ENCODE assay signal across 1 cellular context in the genomic region with DNA sequence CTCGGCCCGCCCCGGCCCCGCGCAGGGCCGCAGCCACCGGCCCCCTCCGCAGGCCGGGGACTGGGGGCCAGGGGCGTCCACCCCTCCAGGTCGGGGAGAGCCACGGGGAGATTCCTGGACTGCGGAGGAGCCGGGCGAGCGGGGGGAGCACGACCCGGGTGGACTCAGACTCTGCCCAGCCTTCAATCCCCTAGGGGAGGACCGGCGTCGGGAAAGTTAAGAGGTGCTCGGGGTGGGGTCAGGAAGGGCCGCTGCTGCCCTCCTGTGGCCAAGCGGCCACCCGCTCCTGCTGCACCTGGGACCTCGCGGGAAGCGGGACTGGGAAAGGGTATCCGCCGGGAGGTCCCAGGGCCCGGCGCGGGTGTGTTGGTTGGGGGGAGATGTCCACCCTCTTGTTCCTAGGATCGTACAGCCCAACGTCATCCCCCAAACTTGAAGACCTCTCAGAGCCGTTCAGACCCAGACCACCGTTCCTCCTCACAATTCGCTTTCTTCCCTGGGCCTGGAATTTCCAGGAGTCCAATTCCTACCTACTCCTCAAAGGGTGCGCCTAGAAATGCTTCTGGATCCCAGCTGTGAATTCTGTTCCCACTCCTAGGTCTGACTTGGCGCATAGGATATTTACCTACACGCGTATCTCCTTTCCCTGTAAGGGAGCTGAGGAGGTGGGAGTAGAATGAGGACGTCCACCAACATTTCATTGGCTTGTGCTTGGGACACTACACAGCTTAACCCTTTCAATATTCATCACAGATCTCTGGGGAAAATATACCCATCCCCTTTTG.
A peak's percentile ranks its signal among the peaks of the same experiment; 100 is the strongest.
TF ChIP-seq lines count a peak whose summit lies in the region.

No MANE protein-coding gene starts in this region.

TF ChIP-seq in HepG2, 621 proteins besides CTCF, POLR2A, EP300 and RAD21 (continued from another document and continues in another):
- TF ChIP-seq ESRRA (CRISPR knock-in tag; IDR thresholded peaks at IDR 0.05; ENCODE audit: low read depth) (no peak), NCOA1 (CRISPR knock-in tag; IDR thresholded peaks at IDR 0.05) (no peak), GATAD2A (CRISPR knock-in tag; IDR thresholded peaks at IDR 0.05) (peak; percentile 47), ZNF335 (CRISPR knock-in tag; IDR thresholded peaks at IDR 0.05) (0 out of 2 replicates have a peak, but pooled peaks have one; percentile 24), PHF5A (CRISPR knock-in tag; IDR thresholded peaks at IDR 0.05; ENCODE audit: low read depth, unreplicated experiment) (no peak), SRF (IDR thresholded peaks at IDR 0.05; ENCODE audit: low read depth, low read length) (no peak), POGZ (CRISPR knock-in tag; IDR thresholded peaks at IDR 0.05) (peak; percentile 66), ATF7-NPFF (CRISPR knock-in tag; IDR thresholded peaks at IDR 0.05; ENCODE audit: low read depth) (no peak), TARDBP (CRISPR knock-in tag; IDR thresholded peaks at IDR 0.05) (peak; percentile 39; the same call in 1 of the 2 replicates), GABPB1 (CRISPR knock-in tag; IDR thresholded peaks at IDR 0.05) (peak; percentile 56; the same call in 1 of the 2 replicates), SALL2 (CRISPR knock-in tag; IDR thresholded peaks at IDR 0.05) (0 out of 2 replicates have a peak, but pooled peaks have one; percentile 54), MLLT10 (CRISPR knock-in tag; IDR thresholded peaks at IDR 0.05) (no peak), HNRNPL (IDR thresholded peaks at IDR 0.05; ENCODE audit: low read depth, low read length) (no peak), HES4 (CRISPR knock-in tag; IDR thresholded peaks at IDR 0.05; ENCODE audit: borderline replicate concordance) (no peak), FOXK1 (CRISPR knock-in tag; IDR thresholded peaks at IDR 0.05; ENCODE audit: borderline replicate concordance, low read depth) (no peak), STAG1 (CRISPR knock-in tag; IDR thresholded peaks at IDR 0.05) (peak; percentile 90), ZNF329 (CRISPR knock-in tag; IDR thresholded peaks at IDR 0.05; ENCODE audit: low read depth) (0 out of 2 replicates have a peak, but pooled peaks have one; percentile 47), RXRA (CRISPR knock-in tag; IDR thresholded peaks at IDR 0.05) (peak; percentile 59; the same call in 1 of the 2 replicates), ZNF816 (CRISPR knock-in tag; IDR thresholded peaks at IDR 0.05; ENCODE audit: borderline replicate concordance) (0 out of 2 replicates have a peak, but pooled peaks have one; percentile 64), MEIS1 (CRISPR knock-in tag; IDR thresholded peaks at IDR 0.05; ENCODE audit: borderline replicate concordance) (no peak), NFYB (CRISPR knock-in tag; IDR thresholded peaks at IDR 0.05) (no peak), NR2F6 (IDR thresholded peaks at IDR 0.05) (no peak), NR2F6 (CRISPR knock-in tag; IDR thresholded peaks at IDR 0.05) (peak; percentile 6; the same call in 1 of the 2 replicates), SOX13 (IDR thresholded peaks at IDR 0.05) (no peak), SOX13 (CRISPR knock-in tag; conservative IDR thresholded peaks at IDR 0.05 in 1 of 2, IDR thresholded peaks at IDR 0.05 in 1 of 2) (peak in 1 of 2 experiments; percentile 37; a peak in 1 of 4 replicates), NFIC (IDR thresholded peaks at IDR 0.05; ENCODE audit: low read length) (no peak), PHF8 (CRISPR knock-in tag; IDR thresholded peaks at IDR 0.05) (peak; percentile 67), YEATS4 (CRISPR knock-in tag; IDR thresholded peaks at IDR 0.05; ENCODE audit: borderline replicate concordance) (0 out of 2 replicates have a peak, but pooled peaks have one; percentile 68), NKX3-1 (CRISPR knock-in tag; IDR thresholded peaks at IDR 0.05) (0 out of 2 replicates have a peak, but pooled peaks have one; percentile 42), FOXC1 (CRISPR knock-in tag; IDR thresholded peaks at IDR 0.05; ENCODE audit: borderline replicate concordance) (no peak), KAT7 (CRISPR knock-in tag; IDR thresholded peaks at IDR 0.05; ENCODE audit: borderline replicate concordance) (peak; percentile 53; the same call in 1 of the 2 replicates), ZBTB20 (CRISPR knock-in tag; IDR thresholded peaks at IDR 0.05; ENCODE audit: borderline replicate concordance, low read depth) (0 out of 2 replicates have a peak, but pooled peaks have one; percentile 48)
- TF ChIP-seq, protein P1, sequence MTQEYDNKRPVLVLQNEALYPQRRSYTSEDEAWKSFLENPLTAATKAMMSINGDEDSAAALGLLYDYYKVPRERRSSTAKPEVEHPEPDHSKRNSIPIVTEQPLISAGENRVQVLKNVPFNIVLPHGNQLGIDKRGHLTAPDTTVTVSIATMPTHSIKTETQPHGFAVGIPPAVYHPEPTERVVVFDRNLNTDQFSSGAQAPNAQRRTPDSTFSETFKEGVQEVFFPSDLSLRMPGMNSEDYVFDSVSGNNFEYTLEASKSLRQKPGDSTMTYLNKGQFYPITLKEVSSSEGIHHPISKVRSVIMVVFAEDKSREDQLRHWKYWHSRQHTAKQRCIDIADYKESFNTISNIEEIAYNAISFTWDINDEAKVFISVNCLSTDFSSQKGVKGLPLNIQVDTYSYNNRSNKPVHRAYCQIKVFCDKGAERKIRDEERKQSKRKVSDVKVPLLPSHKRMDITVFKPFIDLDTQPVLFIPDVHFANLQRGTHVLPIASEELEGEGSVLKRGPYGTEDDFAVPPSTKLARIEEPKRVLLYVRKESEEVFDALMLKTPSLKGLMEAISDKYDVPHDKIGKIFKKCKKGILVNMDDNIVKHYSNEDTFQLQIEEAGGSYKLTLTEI (CRISPR knock-in tag; conservative IDR thresholded peaks at IDR 0.05) = no peak
- TF ChIP-seq, protein P2, sequence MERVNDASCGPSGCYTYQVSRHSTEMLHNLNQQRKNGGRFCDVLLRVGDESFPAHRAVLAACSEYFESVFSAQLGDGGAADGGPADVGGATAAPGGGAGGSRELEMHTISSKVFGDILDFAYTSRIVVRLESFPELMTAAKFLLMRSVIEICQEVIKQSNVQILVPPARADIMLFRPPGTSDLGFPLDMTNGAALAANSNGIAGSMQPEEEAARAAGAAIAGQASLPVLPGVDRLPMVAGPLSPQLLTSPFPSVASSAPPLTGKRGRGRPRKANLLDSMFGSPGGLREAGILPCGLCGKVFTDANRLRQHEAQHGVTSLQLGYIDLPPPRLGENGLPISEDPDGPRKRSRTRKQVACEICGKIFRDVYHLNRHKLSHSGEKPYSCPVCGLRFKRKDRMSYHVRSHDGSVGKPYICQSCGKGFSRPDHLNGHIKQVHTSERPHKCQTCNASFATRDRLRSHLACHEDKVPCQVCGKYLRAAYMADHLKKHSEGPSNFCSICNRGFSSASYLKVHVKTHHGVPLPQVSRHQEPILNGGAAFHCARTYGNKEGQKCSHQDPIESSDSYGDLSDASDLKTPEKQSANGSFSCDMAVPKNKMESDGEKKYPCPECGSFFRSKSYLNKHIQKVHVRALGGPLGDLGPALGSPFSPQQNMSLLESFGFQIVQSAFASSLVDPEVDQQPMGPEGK (CRISPR knock-in tag; IDR thresholded peaks at IDR 0.05) = peak; percentile 86
- TF ChIP-seq, protein P3, sequence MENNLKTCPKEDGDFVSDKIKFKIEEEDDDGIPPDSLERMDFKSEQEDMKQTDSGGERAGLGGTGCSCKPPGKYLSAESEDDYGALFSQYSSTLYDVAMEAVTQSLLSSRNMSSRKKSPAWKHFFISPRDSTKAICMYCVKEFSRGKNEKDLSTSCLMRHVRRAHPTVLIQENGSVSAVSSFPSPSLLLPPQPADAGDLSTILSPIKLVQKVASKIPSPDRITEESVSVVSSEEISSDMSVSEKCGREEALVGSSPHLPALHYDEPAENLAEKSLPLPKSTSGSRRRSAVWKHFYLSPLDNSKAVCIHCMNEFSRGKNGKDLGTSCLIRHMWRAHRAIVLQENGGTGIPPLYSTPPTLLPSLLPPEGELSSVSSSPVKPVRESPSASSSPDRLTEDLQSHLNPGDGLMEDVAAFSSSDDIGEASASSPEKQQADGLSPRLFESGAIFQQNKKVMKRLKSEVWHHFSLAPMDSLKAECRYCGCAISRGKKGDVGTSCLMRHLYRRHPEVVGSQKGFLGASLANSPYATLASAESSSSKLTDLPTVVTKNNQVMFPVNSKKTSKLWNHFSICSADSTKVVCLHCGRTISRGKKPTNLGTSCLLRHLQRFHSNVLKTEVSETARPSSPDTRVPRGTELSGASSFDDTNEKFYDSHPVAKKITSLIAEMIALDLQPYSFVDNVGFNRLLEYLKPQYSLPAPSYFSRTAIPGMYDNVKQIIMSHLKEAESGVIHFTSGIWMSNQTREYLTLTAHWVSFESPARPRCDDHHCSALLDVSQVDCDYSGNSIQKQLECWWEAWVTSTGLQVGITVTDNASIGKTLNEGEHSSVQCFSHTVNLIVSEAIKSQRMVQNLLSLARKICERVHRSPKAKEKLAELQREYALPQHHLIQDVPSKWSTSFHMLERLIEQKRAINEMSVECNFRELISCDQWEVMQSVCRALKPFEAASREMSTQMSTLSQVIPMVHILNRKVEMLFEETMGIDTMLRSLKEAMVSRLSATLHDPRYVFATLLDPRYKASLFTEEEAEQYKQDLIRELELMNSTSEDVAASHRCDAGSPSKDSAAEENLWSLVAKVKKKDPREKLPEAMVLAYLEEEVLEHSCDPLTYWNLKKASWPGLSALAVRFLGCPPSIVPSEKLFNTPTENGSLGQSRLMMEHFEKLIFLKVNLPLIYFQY (CRISPR knock-in tag; IDR thresholded peaks at IDR 0.05; ENCODE audit: borderline replicate concordance) = peak; percentile 31; the same call in 1 of the 2 replicates
- TF ChIP-seq, protein P4, sequence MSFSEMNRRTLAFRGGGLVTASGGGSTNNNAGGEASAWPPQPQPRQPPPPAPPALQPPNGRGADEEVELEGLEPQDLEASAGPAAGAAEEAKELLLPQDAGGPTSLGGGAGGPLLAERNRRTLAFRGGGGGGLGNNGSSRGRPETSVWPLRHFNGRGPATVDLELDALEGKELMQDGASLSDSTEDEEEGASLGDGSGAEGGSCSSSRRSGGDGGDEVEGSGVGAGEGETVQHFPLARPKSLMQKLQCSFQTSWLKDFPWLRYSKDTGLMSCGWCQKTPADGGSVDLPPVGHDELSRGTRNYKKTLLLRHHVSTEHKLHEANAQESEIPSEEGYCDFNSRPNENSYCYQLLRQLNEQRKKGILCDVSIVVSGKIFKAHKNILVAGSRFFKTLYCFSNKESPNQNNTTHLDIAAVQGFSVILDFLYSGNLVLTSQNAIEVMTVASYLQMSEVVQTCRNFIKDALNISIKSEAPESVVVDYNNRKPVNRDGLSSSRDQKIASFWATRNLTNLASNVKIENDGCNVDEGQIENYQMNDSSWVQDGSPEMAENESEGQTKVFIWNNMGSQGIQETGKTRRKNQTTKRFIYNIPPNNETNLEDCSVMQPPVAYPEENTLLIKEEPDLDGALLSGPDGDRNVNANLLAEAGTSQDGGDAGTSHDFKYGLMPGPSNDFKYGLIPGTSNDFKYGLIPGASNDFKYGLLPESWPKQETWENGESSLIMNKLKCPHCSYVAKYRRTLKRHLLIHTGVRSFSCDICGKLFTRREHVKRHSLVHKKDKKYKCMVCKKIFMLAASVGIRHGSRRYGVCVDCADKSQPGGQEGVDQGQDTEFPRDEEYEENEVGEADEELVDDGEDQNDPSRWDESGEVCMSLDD (CRISPR knock-in tag; IDR thresholded peaks at IDR 0.05; ENCODE audit: borderline replicate concordance) = 0 out of 2 replicates have a peak, but pooled peaks have one; percentile 48
- TF ChIP-seq, protein P5, sequence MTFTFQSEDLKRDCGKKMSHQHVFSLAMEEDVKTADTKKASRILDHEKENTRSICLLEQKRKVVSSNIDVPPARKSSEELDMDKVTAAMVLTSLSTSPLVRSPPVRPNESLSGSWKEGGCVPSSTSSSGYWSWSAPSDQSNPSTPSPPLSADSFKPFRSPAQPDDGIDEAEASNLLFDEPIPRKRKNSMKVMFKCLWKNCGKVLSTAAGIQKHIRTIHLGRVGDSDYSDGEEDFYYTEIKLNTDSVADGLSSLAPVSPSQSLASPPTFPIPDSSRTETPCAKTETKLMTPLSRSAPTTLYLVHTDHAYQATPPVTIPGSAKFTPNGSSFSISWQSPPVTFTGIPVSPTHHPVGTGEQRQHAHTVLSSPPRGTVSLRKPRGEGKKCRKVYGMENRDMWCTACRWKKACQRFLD (CRISPR knock-in tag; IDR thresholded peaks at IDR 0.05; ENCODE audit: borderline replicate concordance) = no peak
- TF ChIP-seq, protein P6, sequence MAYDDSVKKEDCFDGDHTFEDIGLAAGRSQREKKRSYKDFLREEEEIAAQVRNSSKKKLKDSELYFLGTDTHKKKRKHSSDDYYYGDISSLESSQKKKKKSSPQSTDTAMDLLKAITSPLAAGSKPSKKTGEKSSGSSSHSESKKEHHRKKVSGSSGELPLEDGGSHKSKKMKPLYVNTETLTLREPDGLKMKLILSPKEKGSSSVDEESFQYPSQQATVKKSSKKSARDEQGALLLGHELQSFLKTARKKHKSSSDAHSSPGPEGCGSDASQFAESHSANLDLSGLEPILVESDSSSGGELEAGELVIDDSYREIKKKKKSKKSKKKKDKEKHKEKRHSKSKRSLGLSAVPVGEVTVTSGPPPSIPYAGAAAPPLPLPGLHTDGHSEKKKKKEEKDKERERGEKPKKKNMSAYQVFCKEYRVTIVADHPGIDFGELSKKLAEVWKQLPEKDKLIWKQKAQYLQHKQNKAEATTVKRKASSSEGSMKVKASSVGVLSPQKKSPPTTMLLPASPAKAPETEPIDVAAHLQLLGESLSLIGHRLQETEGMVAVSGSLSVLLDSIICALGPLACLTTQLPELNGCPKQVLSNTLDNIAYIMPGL (CRISPR knock-in tag; IDR thresholded peaks at IDR 0.05; ENCODE audit: borderline replicate concordance in 1 of 2, low read depth in 1 of 2) = peak; percentile 95
- TF ChIP-seq, protein P7, sequence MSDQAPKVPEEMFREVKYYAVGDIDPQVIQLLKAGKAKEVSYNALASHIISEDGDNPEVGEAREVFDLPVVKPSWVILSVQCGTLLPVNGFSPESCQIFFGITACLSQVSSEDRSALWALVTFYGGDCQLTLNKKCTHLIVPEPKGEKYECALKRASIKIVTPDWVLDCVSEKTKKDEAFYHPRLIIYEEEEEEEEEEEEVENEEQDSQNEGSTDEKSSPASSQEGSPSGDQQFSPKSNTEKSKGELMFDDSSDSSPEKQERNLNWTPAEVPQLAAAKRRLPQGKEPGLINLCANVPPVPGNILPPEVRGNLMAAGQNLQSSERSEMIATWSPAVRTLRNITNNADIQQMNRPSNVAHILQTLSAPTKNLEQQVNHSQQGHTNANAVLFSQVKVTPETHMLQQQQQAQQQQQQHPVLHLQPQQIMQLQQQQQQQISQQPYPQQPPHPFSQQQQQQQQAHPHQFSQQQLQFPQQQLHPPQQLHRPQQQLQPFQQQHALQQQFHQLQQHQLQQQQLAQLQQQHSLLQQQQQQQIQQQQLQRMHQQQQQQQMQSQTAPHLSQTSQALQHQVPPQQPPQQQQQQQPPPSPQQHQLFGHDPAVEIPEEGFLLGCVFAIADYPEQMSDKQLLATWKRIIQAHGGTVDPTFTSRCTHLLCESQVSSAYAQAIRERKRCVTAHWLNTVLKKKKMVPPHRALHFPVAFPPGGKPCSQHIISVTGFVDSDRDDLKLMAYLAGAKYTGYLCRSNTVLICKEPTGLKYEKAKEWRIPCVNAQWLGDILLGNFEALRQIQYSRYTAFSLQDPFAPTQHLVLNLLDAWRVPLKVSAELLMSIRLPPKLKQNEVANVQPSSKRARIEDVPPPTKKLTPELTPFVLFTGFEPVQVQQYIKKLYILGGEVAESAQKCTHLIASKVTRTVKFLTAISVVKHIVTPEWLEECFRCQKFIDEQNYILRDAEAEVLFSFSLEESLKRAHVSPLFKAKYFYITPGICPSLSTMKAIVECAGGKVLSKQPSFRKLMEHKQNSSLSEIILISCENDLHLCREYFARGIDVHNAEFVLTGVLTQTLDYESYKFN (CRISPR knock-in tag; conservative IDR thresholded peaks at IDR 0.05) = 0 out of 2 replicates have a peak, but pooled peaks have one; percentile 21
